In genomic region chr9:34612788-34613390, GRCh38 we compare ENCODE assay signal across 8 cellular contexts. TPM values are rescaled to one million over a fixed set of nuclear protein-coding genes. Genes with fewer than 3 reads are reported as not detected.
DNase-seq lines count a peak whose midpoint lies in the region; ATAC-seq and TF ChIP-seq lines count a peak whose summit lies in the region.

No MANE protein-coding gene starts in this region.

- H3K36me3 Mint-ChIP-seq in HFFc6 (ENCODE audit: low read depth) = peaks cover 13% of the 10 kb centered on the region; the same call in 1 of the 2 replicates
- H3K36me3 Mint-ChIP-seq in activated CD4-positive, alpha-beta T cell treated with anti-CD3 and anti-CD28 coated beads for 36 hours (ENCODE audit: low read depth) = peaks cover 19% of the 10 kb centered on the region

- peak overlapping the region; percentile 61 to 89 for H3K27ac ChIP-seq in coronary artery

- peaks cover 18% of the 10 kb centered on the region for H3K4me1 Mint-ChIP-seq in HFFc6 (ENCODE audit: low read depth)
- peaks cover 16% of the 10 kb centered on the region for H3K4me1 Mint-ChIP-seq in activated CD4-positive, alpha-beta T cell treated with anti-CD3 and anti-CD28 coated beads for 36 hours

- POLR2A ChIA-PET in activated CD4-positive, alpha-beta T cell treated with anti-CD3 and anti-CD28 coated beads for 36 hours (lab: Charles Lee) = interaction anchor here (1.0 kb wide), 2 partner anchors 8 to 33 kb away, joined by 3 read pairs; partner anchors contain the start of gene DCTN3

- intact Hi-C loops in activated CD4-positive, alpha-beta T cell treated with anti-CD3 and anti-CD28 coated beads for 36 hours (cut with DNase I, micrococcal nuclease) = loop anchor here (1.0 to 10.0 kb wide), 14 partner anchors 7 to 564 kb away; partner anchors contain the start of genes DCTN3 (in 2 of the 2), DNAI1 (in 2 of the 2), FAM219A (in 2 of the 2) and DNAJB5 (in 1 of the 2)

- ATAC-seq in activated CD4-positive, alpha-beta T cell treated with anti-CD3 and anti-CD28 coated beads for 36 hours = peak; percentile 52
- peak; percentile 77 for ATAC-seq in left lobe of liver
- no peak for ATAC-seq in HG02588 (IDR thresholded peaks at IDR 0.05; ENCODE audit: unreplicated experiment)

- peak overlapping the region; percentile 93 for H3K4me3 Mint-ChIP-seq in HFFc6
- peak overlapping the region; percentile 86 for H3K4me3 Mint-ChIP-seq in activated CD4-positive, alpha-beta T cell treated with anti-CD3 and anti-CD28 coated beads for 36 hours

- TF ChIP-seq CTCF in HFFc6 (IDR thresholded peaks at IDR 0.05) = peak; percentile 91
- peak; percentile 84 for TF ChIP-seq CTCF in coronary artery (IDR thresholded peaks at IDR 0.05)

- no peaks in the 10 kb centered on the region for H3K9me3 Mint-ChIP-seq in HFFc6
- no peaks in the 10 kb centered on the region for H3K9me3 Mint-ChIP-seq in activated CD4-positive, alpha-beta T cell treated with anti-CD3 and anti-CD28 coated beads for 36 hours (ENCODE audit: low read depth)

- CTCF ChIA-PET in activated CD4-positive, alpha-beta T cell treated with anti-CD3 and anti-CD28 coated beads for 36 hours (lab: Charles Lee) = interaction anchor here (0.8 to 2.8 kb wide), 11 partner anchors 13 to 209 kb away, joined by 3 to 27 read pairs (median 5); partner anchors contain the start of gene SIGMAR1

- H3K27me3 Mint-ChIP-seq in HFFc6 (ENCODE audit: insufficient read depth) = no peaks in the 10 kb centered on the region
- H3K27me3 Mint-ChIP-seq in activated CD4-positive, alpha-beta T cell treated with anti-CD3 and anti-CD28 coated beads for 36 hours = no peaks in the 10 kb centered on the region

- in situ Hi-C loops in Caki2 (cut with HindIII; ENCODE audit: low pct_unique_long_range_greater_than_20kb, low sequenced_read_pairs) = no loop called here

- H3K27ac Mint-ChIP-seq in HFFc6 = peak overlapping the region; percentile 84
- peak overlapping the region; percentile 93 for H3K27ac Mint-ChIP-seq in activated CD4-positive, alpha-beta T cell treated with anti-CD3 and anti-CD28 coated beads for 36 hours

- peak overlapping the region; percentile 87 for H3K4me3 ChIP-seq in coronary artery

- DNase-seq in Caki2 (ENCODE audit: low read depth) (peak; percentile 56), HFFc6 (peak; percentile 71), NCI-H345 treated with DMSO at 0.1 percent for 48 hours (lab: John Stamatoyannopoulos, UW; ENCODE audit: unreplicated experiment) (peak; percentile 77), coronary artery (ENCODE audit: low spot score) (no peak), left lobe of liver (ENCODE audit: low spot score) (peak; percentile 84)
- DNase-seq in activated CD4-positive, alpha-beta T cell treated with anti-CD3 and anti-CD28 coated beads for 36 hours = peak; percentile 82
- DNase-seq in stimulated activated CD4-positive, alpha-beta T cell treated with anti-CD3 and anti-CD28 coated beads, Interleukin-1b, Interleukin-23, amount 100 ng/mL, for 4 hours (ENCODE audit: low read depth in 2 of 2) = peak; percentile 52 to 56

RNA-seq across cellular contexts. Expression of gene RPP25L, which starts 1.0 kb away (rescaled TPM):
- 40.9 and 71.8 TPM in 2 replicates for total RNA-seq in Caki2 (2014; rRNA removed; shearing (Covaris generic); ENCODE audit: low replicate concordance)
- 10 to 100 TPM; 16.1 to 22.0 (median 19.6) TPM for total RNA-seq in HFFc6 (2021; fragmentation: NEBNext Ultra II Directional; extraction: Animal tissue kit (Norgen Biotek cat#: 25700))
- total RNA-seq in activated CD4-positive, alpha-beta T cell treated with anti-CD3 and anti-CD28 coated beads for 36 hours = 10 to 100 TPM; 29.3 to 35.2 TPM
- total RNA-seq in left lobe of liver = 25.5 TPM

RNA-seq across cellular contexts. Expression of gene DCTN3, which starts 7.4 kb away (rescaled TPM):
- 90.1 and 110 TPM in 2 replicates for total RNA-seq in Caki2 (2014; rRNA removed; shearing (Covaris generic); ENCODE audit: low replicate concordance)
- 100 to 1,000 TPM; 150 to 176 (median 161) TPM for total RNA-seq in HFFc6 (2021; fragmentation: NEBNext Ultra II Directional; extraction: Animal tissue kit (Norgen Biotek cat#: 25700))
- 10 to 100 TPM; 65.9 to 68.4 TPM for total RNA-seq in activated CD4-positive, alpha-beta T cell treated with anti-CD3 and anti-CD28 coated beads for 36 hours
- 31.4 TPM for total RNA-seq in left lobe of liver

RNA-seq across cellular contexts. Expression of gene ARID3C, which starts 16.0 kb away (rescaled TPM):
- total RNA-seq in Caki2 (2014; rRNA removed; shearing (Covaris generic); ENCODE audit: low replicate concordance) = not detected in 2 replicates
- under 1 TPM in 2 of 6 experiments, not detected in 4; 0.14 to 0.17 TPM for total RNA-seq in HFFc6 (2021; fragmentation: NEBNext Ultra II Directional; extraction: Animal tissue kit (Norgen Biotek cat#: 25700))
- total RNA-seq in activated CD4-positive, alpha-beta T cell treated with anti-CD3 and anti-CD28 coated beads for 36 hours = under 1 TPM; 0.66 to 0.76 TPM
- 8.8 TPM for total RNA-seq in left lobe of liver

RNA-seq across cellular contexts. Expression of gene CNTFR, which starts 23.4 kb away (rescaled TPM):
- total RNA-seq in Caki2 (2014; rRNA removed; shearing (Covaris generic); ENCODE audit: low replicate concordance) = not detected in 2 replicates
- not detected for total RNA-seq in HFFc6 (2021; fragmentation: NEBNext Ultra II Directional; extraction: Animal tissue kit (Norgen Biotek cat#: 25700))
- not detected for total RNA-seq in activated CD4-positive, alpha-beta T cell treated with anti-CD3 and anti-CD28 coated beads for 36 hours
- 13.0 TPM for total RNA-seq in left lobe of liver

RNA-seq across cellular contexts. Expression of gene SIGMAR1, which starts 24.7 kb away (rescaled TPM):
- total RNA-seq in Caki2 (2014; rRNA removed; shearing (Covaris generic); ENCODE audit: low replicate concordance) = 93.9 and 129 TPM in 2 replicates
- 100 to 1,000 TPM; 126 to 148 (median 138) TPM for total RNA-seq in HFFc6 (2021; fragmentation: NEBNext Ultra II Directional; extraction: Animal tissue kit (Norgen Biotek cat#: 25700))
- 10 to 100 TPM; 63.6 to 68.0 TPM for total RNA-seq in activated CD4-positive, alpha-beta T cell treated with anti-CD3 and anti-CD28 coated beads for 36 hours
- total RNA-seq in left lobe of liver = 139 TPM
